Comparison of ENCODE assay signal across 21 cellular contexts in genomic region chr16:64981568-64982281, GRCh38.
DNase-seq lines count a peak whose midpoint lies in the region; ATAC-seq and TF ChIP-seq lines count a peak whose summit lies in the region.
"Had no signal": no experiment of that assay in that cellular context is flagged by ENCODE, and none has a peak within 500 bp of the region (broad histone marks: within the 10 kb centered on the region; RNA-seq: fewer than 3 reads in every experiment).

No MANE protein-coding gene starts in this region.

- peak overlapping the region; percentile 44 for H3K18ac ChIP-seq in neuronal stem cell (ENCODE audit: low read length)

- H2AFZ ChIP-seq in neuronal stem cell (ENCODE audit: low read length), result no peak overlapping the region

- no peak overlapping the region for H4K8ac ChIP-seq in neuronal stem cell (ENCODE audit: low read depth, low read length)

- H3K9me3 ChIP-seq in neuronal stem cell (replicated peaks in 1 of 2; ENCODE audit: control insufficient read depth in 2 of 2, insufficient read depth in 1 of 2, low read depth in 1 of 2, low read length in 2 of 2) (no peaks in the 10 kb centered on the region), thoracic aorta (no peaks in the 10 kb centered on the region)
- H3K9me3 ChIP-seq: BLaER1, HAP-1, Peyer's patch, SK-N-SH had no signal

- H3K4me1 Mint-ChIP-seq in chondrocyte (ENCODE audit: low read depth), result peaks cover 58% of the 10 kb centered on the region
- H3K4me1 Mint-ChIP-seq: CD4-positive, CD25-positive, alpha-beta regulatory T cell had no signal

- peaks cover 0 to 22% of the 10 kb centered on the region in 2 donors for H3K36me3 ChIP-seq in neuronal stem cell (replicated peaks in 1 of 2; ENCODE audit: control insufficient read depth in 2 of 2, insufficient read depth in 2 of 2, low read length in 2 of 2)
- H3K36me3 ChIP-seq in thoracic aorta, result no peaks in the 10 kb centered on the region
- H3K36me3 ChIP-seq: BLaER1, HAP-1, Peyer's patch had no signal

- TF ChIP-seq CTCF in chondrocyte (IDR thresholded peaks at IDR 0.05), result no peak
- TF ChIP-seq CTCF in thoracic aorta (IDR thresholded peaks at IDR 0.05), result no peak

- H3K9ac ChIP-seq in neuronal stem cell (ENCODE audit: low read depth, low read length, poor library complexity), result no peak overlapping the region
- H3K9ac ChIP-seq: BLaER1, SK-N-SH had no signal

- peak overlapping the region; percentile 63 for H3K27ac Mint-ChIP-seq in chondrocyte (ENCODE audit: unreplicated experiment)
- H3K27ac Mint-ChIP-seq: CD4-positive, CD25-positive, alpha-beta regulatory T cell had no signal

- H3K36me3 Mint-ChIP-seq in chondrocyte (ENCODE audit: low read depth), result peaks cover 57% of the 10 kb centered on the region
- H3K36me3 Mint-ChIP-seq: CD4-positive, CD25-positive, alpha-beta regulatory T cell had no signal

- no peak overlapping the region for H3K23ac ChIP-seq in neuronal stem cell (ENCODE audit: low read depth, low read length, poor library complexity)

- WGBS in neuronal stem cell (ENCODE audit: extremely low coverage in 2 of 2, insufficient read length in 2 of 2, insufficient replicate concordance in 1 of 2), 2 donors, result no CpG with 5 or more reads among the region's 11 CpGs

- no peak overlapping the region for H2BK5ac ChIP-seq in neuronal stem cell (ENCODE audit: low read length)

- DNase-seq in left cardiac atrium, result peak; percentile 27
- no peak for DNase-seq in Right ventricle myocardium inferior (ENCODE audit: missing footprints)
- DNase-seq in chondrocyte (ENCODE audit: low spot score), result no peak
- no peak for DNase-seq in neuronal stem cell (ENCODE audit: low spot score)
- DNase-seq in thoracic aorta (ENCODE audit: low spot score), result no peak
- no peak for DNase-seq in DMS 273 (lab: John Stamatoyannopoulos, UW; ENCODE audit: unreplicated experiment)
- DNase-seq: CD4-positive, CD25-positive, alpha-beta regulatory T cell; GOT3; NCI-H1048; NCI-H1417; NCI-H1694 treated with DMSO at 0.1 percent for 48 hours; NCI-H2081; NCI-H2227 treated with DMSO at 0.1 percent for 48 hours; NCI-H69; Peyer's patch; SK-N-SH had no signal

- no peak overlapping the region for H3K4me3 ChIP-seq in neuronal stem cell (ENCODE audit: low read length in 2 of 2)
- peak overlapping the region; percentile 26 for H3K4me3 ChIP-seq in thoracic aorta
- H3K4me3 ChIP-seq: BLaER1, HAP-1, Peyer's patch had no signal

- ATAC-seq in left cardiac atrium (peak; percentile 29 to 55), Right ventricle myocardium inferior (no peak), thoracic aorta (ENCODE audit: insufficient number of reproducible peaks, low FRiP score, low read depth) (no peak), HG03378 (IDR thresholded peaks at IDR 0.05; ENCODE audit: unreplicated experiment) (no peak), HG03442 (IDR thresholded peaks at IDR 0.05; ENCODE audit: unreplicated experiment) (no peak)

- no peak overlapping the region for H3K4ac ChIP-seq in neuronal stem cell (ENCODE audit: low read length)

- no peak overlapping the region for H4K91ac ChIP-seq in neuronal stem cell (ENCODE audit: low read depth, low read length, poor library complexity)

- no peaks in the 10 kb centered on the region for H3K79me1 ChIP-seq in neuronal stem cell (ENCODE audit: low read depth, low read length)

- no peak overlapping the region for H3K14ac ChIP-seq in neuronal stem cell (ENCODE audit: low read length)

- H3K27ac ChIP-seq in neuronal stem cell (replicated peaks; ENCODE audit: low read length) (no peak overlapping the region), thoracic aorta (no peak overlapping the region)
- H3K27ac ChIP-seq: BLaER1, HL-60, Peyer's patch had no signal

- no peak overlapping the region for H3K4me3 Mint-ChIP-seq in chondrocyte (ENCODE audit: unreplicated experiment)
- H3K4me3 Mint-ChIP-seq: CD4-positive, CD25-positive, alpha-beta regulatory T cell had no signal

- H3K27me3 Mint-ChIP-seq in chondrocyte (ENCODE audit: low read depth), result no peaks in the 10 kb centered on the region
- H3K27me3 Mint-ChIP-seq: CD4-positive, CD25-positive, alpha-beta regulatory T cell had no signal

- peaks cover 2% of the 10 kb centered on the region for H3K9me3 Mint-ChIP-seq in chondrocyte (ENCODE audit: low read depth)

- H2AK5ac ChIP-seq in neuronal stem cell (ENCODE audit: low read depth, low read length), result no peak overlapping the region

- intact Hi-C loops in left cardiac atrium (cut with DNase I), result loop anchor here in 1 of 2 donors (10.0 kb wide), 1 partner anchor 133 kb away; no protein-coding TSS in a partner anchor
- intact Hi-C loops in Right ventricle myocardium inferior (cut with DNase I), result no loop called here

- no peak overlapping the region for H2BK120ac ChIP-seq in neuronal stem cell (ENCODE audit: low read depth, low read length)

- no peaks in the 10 kb centered on the region for H3K27me3 ChIP-seq in neuronal stem cell (ENCODE audit: control insufficient read depth in 3 of 3, insufficient read depth in 3 of 3, low read depth in 1 of 3, low read length in 3 of 3)
- H3K27me3 ChIP-seq in thoracic aorta (replicated peaks; ENCODE audit: insufficient read depth), result no peaks in the 10 kb centered on the region
- H3K27me3 ChIP-seq: BLaER1, Peyer's patch had no signal

- no peak overlapping the region for H3K4me2 ChIP-seq in neuronal stem cell (ENCODE audit: insufficient read depth, low read length, poor library complexity, severe bottlenecking)
- H3K4me2 ChIP-seq: BLaER1, SK-N-SH had no signal

- no peak overlapping the region for H2BK15ac ChIP-seq in neuronal stem cell (ENCODE audit: low read length)

- H3K4me1 ChIP-seq in neuronal stem cell (ENCODE audit: control insufficient read depth in 2 of 2, insufficient read depth in 1 of 2, low read depth in 1 of 2, low read length in 2 of 2) (no peaks in the 10 kb centered on the region), thoracic aorta (ENCODE audit: control insufficient read depth in 1 of 2, low read depth in 2 of 2) (peaks cover 6 to 32% of the 10 kb centered on the region in 2 donors)
- H3K4me1 ChIP-seq: BLaER1, HAP-1, Peyer's patch had no signal

- no peak overlapping the region for H2BK12ac ChIP-seq in neuronal stem cell (ENCODE audit: low read length)

Comparison
In these comparisons a context has a peak if more than half of its experiments do, and no peak if none do; other contexts are left out.
1. ATAC-seq: peak in left cardiac atrium (2 of 2); none in Right ventricle myocardium inferior (single experiment), thoracic aorta (single experiment), HG03378 (single experiment) and HG03442 (single experiment).